8 cellular contexts compared by ENCODE assay signal in genomic region chr16:88804552-88805339, GRCh38. TPM values are rescaled to one million over a fixed set of nuclear protein-coding genes. Genes with fewer than 3 reads are reported as not detected.
A peak's percentile ranks its signal among the peaks of the same experiment; 100 is the strongest.
DNase-seq lines count a peak whose midpoint lies in the region; ATAC-seq and TF ChIP-seq lines count a peak whose summit lies in the region.

No MANE protein-coding gene starts in this region.

- peak overlapping the region; percentile 77 for H3K4me3 ChIP-seq in BJ (ENCODE audit: low read depth, low read length)
- peak overlapping the region; percentile 85 for H3K4me3 ChIP-seq in H7 (ENCODE audit: insufficient read depth, low read depth, low read length)
- H3K4me3 ChIP-seq in fibroblast of pulmonary artery (replicated peaks; ENCODE audit: low read depth, low read length), result peak overlapping the region; percentile 67
- no peak overlapping the region for H3K4me3 ChIP-seq in prostate gland

- ATAC-seq in T-helper 17 cell, result no peak
- peak; percentile 12 for ATAC-seq in stimulated activated effector memory CD8-positive, alpha-beta T cell treated with anti-CD3 and anti-CD28 coated beads, Interleukin-12 subunit alpha, Interleukin-12 subunit beta, amount 100 ng/mL, for 72 hours
- no peak for ATAC-seq in HG03097 (IDR thresholded peaks at IDR 0.05; ENCODE audit: low FRiP score, unreplicated experiment)
- no peak for ATAC-seq in Right ventricle myocardium inferior

- H3K4me1 ChIP-seq in prostate gland (replicated peaks), result peaks cover 5% of the 10 kb centered on the region

- no peaks in the 10 kb centered on the region for H3K9me3 ChIP-seq in T-helper 17 cell (ENCODE audit: control insufficient read depth, low read length, poor library complexity, severe bottlenecking)
- no peaks in the 10 kb centered on the region for H3K9me3 ChIP-seq in prostate gland

- CTCF ChIA-PET in BJ (lab: Yijun Ruan, JAX), result no interaction called here

- DNase-seq in BJ (ENCODE audit: low read depth), result no peak
- DNase-seq in H7, result peak; percentile 93
- DNase-seq in T-helper 17 cell, result no peak
- no peak for DNase-seq in fibroblast of pulmonary artery (ENCODE audit: low read depth)
- DNase-seq in stimulated activated effector memory CD8-positive, alpha-beta T cell treated with anti-CD3 and anti-CD28 coated beads, Interleukin-12 subunit alpha, Interleukin-12 subunit beta, amount 100 ng/mL, for 72 hours (ENCODE audit: low spot score in 2 of 2), result peak; percentile 29 to 71
- no peak for DNase-seq in Right ventricle myocardium inferior (ENCODE audit: missing footprints)
- no peak for DNase-seq in prostate gland (ENCODE audit: low spot score)

- peaks cover 13% of the 10 kb centered on the region for H3K4me1 Mint-ChIP-seq in T-helper 17 cell
- peaks cover 19% of the 10 kb centered on the region for H3K4me1 Mint-ChIP-seq in stimulated activated effector memory CD8-positive, alpha-beta T cell treated with anti-CD3 and anti-CD28 coated beads, Interleukin-12 subunit alpha, Interleukin-12 subunit beta, amount 100 ng/mL, for 72 hours

- H3K9me3 Mint-ChIP-seq in stimulated activated effector memory CD8-positive, alpha-beta T cell treated with anti-CD3 and anti-CD28 coated beads, Interleukin-12 subunit alpha, Interleukin-12 subunit beta, amount 100 ng/mL, for 72 hours, result no peaks in the 10 kb centered on the region

- H3K36me3 ChIP-seq in BJ (ENCODE audit: control insufficient read depth, insufficient read depth, low read length) (peaks cover 5% of the 10 kb centered on the region), H7 (replicated peaks; ENCODE audit: control insufficient read depth, insufficient read depth, low read length) (peaks cover 37% of the 10 kb centered on the region), prostate gland (no peaks in the 10 kb centered on the region)

- H3K4me3 Mint-ChIP-seq in T-helper 17 cell, result peak overlapping the region; percentile 70
- H3K4me3 Mint-ChIP-seq in stimulated activated effector memory CD8-positive, alpha-beta T cell treated with anti-CD3 and anti-CD28 coated beads, Interleukin-12 subunit alpha, Interleukin-12 subunit beta, amount 100 ng/mL, for 72 hours, result peak overlapping the region; percentile 79

- no peak for TF ChIP-seq POLR2A in prostate gland (IDR thresholded peaks at IDR 0.05)

- no peak for TF ChIP-seq CTCF in BJ (IDR thresholded peaks at IDR 0.05; ENCODE audit: insufficient read depth, low read depth, low read length)
- TF ChIP-seq CTCF in fibroblast of pulmonary artery (IDR thresholded peaks at IDR 0.05; ENCODE audit: low read length, missing control alignments), result no peak
- TF ChIP-seq CTCF in prostate gland (IDR thresholded peaks at IDR 0.05), result no peak

- H3K27me3 ChIP-seq in BJ (ENCODE audit: control insufficient read depth, insufficient read depth, low read length), result no peaks in the 10 kb centered on the region
- H3K27me3 ChIP-seq in H7 (ENCODE audit: control insufficient read depth, insufficient read depth, low read length), result no peaks in the 10 kb centered on the region
- H3K27me3 ChIP-seq in prostate gland (replicated peaks; ENCODE audit: insufficient read depth), result no peaks in the 10 kb centered on the region

- H3K27ac ChIP-seq in prostate gland, result no peak overlapping the region

- no peaks in the 10 kb centered on the region for H3K36me3 Mint-ChIP-seq in T-helper 17 cell (ENCODE audit: low read depth)
- peaks cover 84% of the 10 kb centered on the region for H3K36me3 Mint-ChIP-seq in stimulated activated effector memory CD8-positive, alpha-beta T cell treated with anti-CD3 and anti-CD28 coated beads, Interleukin-12 subunit alpha, Interleukin-12 subunit beta, amount 100 ng/mL, for 72 hours

- intact Hi-C loops in Right ventricle myocardium inferior (cut with DNase I), result no loop called here
- intact Hi-C loops in prostate gland (cut with DNase I), result no loop called here

- whole genome bisulfite sequencing in prostate gland, result 24% methylated on average over 34 of the region's 39 CpGs

- H3K27ac Mint-ChIP-seq in T-helper 17 cell, result no peak overlapping the region
- peak overlapping the region; percentile 82 for H3K27ac Mint-ChIP-seq in stimulated activated effector memory CD8-positive, alpha-beta T cell treated with anti-CD3 and anti-CD28 coated beads, Interleukin-12 subunit alpha, Interleukin-12 subunit beta, amount 100 ng/mL, for 72 hours

- no peaks in the 10 kb centered on the region for H3K27me3 Mint-ChIP-seq in T-helper 17 cell

- POLR2A ChIA-PET in BJ (lab: Charles Lee), result no interaction called here

RNA-seq across cellular contexts. Expression of gene CDT1, which starts 1.2 kb away (rescaled TPM):
- polyA plus RNA-seq in BJ (2011; rRNA removed), result 2.2 and 2.4 TPM in 2 replicates
- 4.2 and 4.3 TPM in 2 replicates for polyA minus RNA-seq in BJ (2011; rRNA and poly(A)+ RNA removed)
- 120 and 176 TPM in 2 replicates for total RNA-seq in H7 (2014; rRNA removed; shearing (Covaris generic))
- total RNA-seq in T-helper 17 cell (1 to 10 TPM in 1 of 2 donors, under 1 TPM in 1; 0.42 to 1.3 TPM), Right ventricle myocardium inferior (0.65 TPM), prostate gland (1 to 10 TPM; 4.3 to 7.6 TPM)

RNA-seq across cellular contexts. Expression of gene APRT, which starts 7.0 kb away (rescaled TPM):
- polyA plus RNA-seq in BJ (2011; rRNA removed), result 102 and 152 TPM in 2 replicates
- polyA minus RNA-seq in BJ (2011; rRNA and poly(A)+ RNA removed), result 19.5 and 41.9 TPM in 2 replicates
- total RNA-seq in H7 (2014; rRNA removed; shearing (Covaris generic)), result 526 and 633 TPM in 2 replicates
- total RNA-seq in T-helper 17 cell, result 100 to 1,000 TPM; 130 to 158 TPM
- 45.3 TPM for total RNA-seq in Right ventricle myocardium inferior
- total RNA-seq in prostate gland, result 100 to 1,000 TPM; 165 to 211 TPM

RNA-seq across cellular contexts. Expression of gene PIEZO1, which starts 19.7 kb away (rescaled TPM):
- polyA plus RNA-seq in BJ (2011; rRNA removed), result 58.1 and 139 TPM in 2 replicates
- 94.7 and 111 TPM in 2 replicates for polyA minus RNA-seq in BJ (2011; rRNA and poly(A)+ RNA removed)
- 60.0 and 86.8 TPM in 2 replicates for total RNA-seq in H7 (2014; rRNA removed; shearing (Covaris generic))
- total RNA-seq in T-helper 17 cell (100 to 1,000 TPM; 272 to 318 TPM), Right ventricle myocardium inferior (18.1 TPM), prostate gland (100 to 1,000 TPM; 156 to 202 TPM)

RNA-seq across cellular contexts. Expression of gene GALNS, which starts 52.0 kb away (rescaled TPM):
- polyA plus RNA-seq in BJ (2011; rRNA removed), result 6.3 and 9.7 TPM in 2 replicates
- 3.5 and 5.0 TPM in 2 replicates for polyA minus RNA-seq in BJ (2011; rRNA and poly(A)+ RNA removed)
- 6.7 and 17.1 TPM in 2 replicates for total RNA-seq in H7 (2014; rRNA removed; shearing (Covaris generic))
- total RNA-seq in T-helper 17 cell (10 to 100 TPM; 37.2 to 38.6 TPM), Right ventricle myocardium inferior (15.8 TPM), prostate gland (10 to 100 TPM; 20.4 to 75.1 TPM)

RNA-seq across cellular contexts. Expression of gene TRAPPC2L, which starts 52.2 kb away (rescaled TPM):
- 84.8 and 116 TPM in 2 replicates for polyA plus RNA-seq in BJ (2011; rRNA removed)
- polyA minus RNA-seq in BJ (2011; rRNA and poly(A)+ RNA removed), result 28.9 and 47.4 TPM in 2 replicates
- total RNA-seq in H7 (2014; rRNA removed; shearing (Covaris generic)), result 56.2 and 56.6 TPM in 2 replicates
- total RNA-seq in T-helper 17 cell, result 10 to 100 TPM; 33.5 to 43.0 TPM
- total RNA-seq in Right ventricle myocardium inferior, result 58.7 TPM
- total RNA-seq in prostate gland, result 10 to 100 TPM; 23.7 to 38.9 TPM

Comparison
In these comparisons a context has a peak if more than half of its experiments do, and no peak if none do; other contexts are left out.
1. DNase-seq: peak in H7 (single experiment) and stimulated activated effector memory CD8-positive, alpha-beta T cell treated with anti-CD3 and anti-CD28 coated beads, Interleukin-12 subunit alpha, Interleukin-12 subunit beta, amount 100 ng/mL, for 72 hours (2 of 2); none in BJ (single experiment), T-helper 17 cell (0 of 3), fibroblast of pulmonary artery (single experiment), Right ventricle myocardium inferior (single experiment) and prostate gland (single experiment).
2. H3K4me3 ChIP-seq: peak in BJ (single experiment), H7 (single experiment) and fibroblast of pulmonary artery (single experiment); none in prostate gland (0 of 2).
3. RNA of gene CDT1, which starts 1.2 kb away (total RNA-seq): 120 to 176 TPM in H7; 4.3 to 7.6 TPM in prostate gland, 0.42 to 1.3 TPM in T-helper 17 cell and 0.65 TPM in Right ventricle myocardium inferior (single experiment); every median in the first group is over 10 times any median in the second.